34 cellular contexts compared by ENCODE assay signal in the genomic region with DNA sequence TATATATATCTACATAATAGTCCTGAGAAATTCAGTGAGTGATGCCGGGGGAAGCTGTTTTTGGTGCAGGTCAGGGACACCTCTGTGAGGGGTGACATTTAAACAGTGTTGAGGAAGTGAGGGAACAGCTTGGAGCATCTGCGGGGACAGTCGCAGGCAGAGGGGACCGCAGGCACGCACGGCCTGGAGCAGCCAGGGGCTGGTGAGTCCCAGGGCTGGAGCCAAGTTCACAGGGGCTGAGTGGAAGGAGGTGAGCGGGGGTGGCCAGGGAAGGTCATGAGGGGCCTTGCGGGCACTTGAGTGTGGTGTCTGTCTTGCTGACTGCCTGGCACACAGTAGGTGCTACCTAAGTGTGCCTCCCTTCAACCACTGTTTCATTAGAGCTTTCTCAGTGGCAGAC.
"Had no signal": no experiment of that assay in that cellular context is flagged by ENCODE, and none has a peak within 500 bp of the region (broad histone marks: within the 10 kb centered on the region; RNA-seq: fewer than 3 reads in every experiment).

No MANE protein-coding gene starts in this region.

- H2AFZ ChIP-seq: parathyroid adenoma had no signal

- H3K4me3 Mint-ChIP-seq: activated CD4-positive, alpha-beta memory T cell treated with anti-CD3 and anti-CD28 coated beads for 36 hours; activated naive CD4-positive, alpha-beta T cell treated with anti-CD3 and anti-CD28 coated beads, Interleukin-2, amount 10 ng/mL, durations not matched to agents 7 days and 5 days; activated naive CD8-positive, alpha-beta T cell treated with anti-CD3 and anti-CD28 coated beads, Interleukin-2, amount 10 ng/mL, durations not matched to agents 7 days and 5 days; activated T-cell treated with anti-CD3 and anti-CD28 coated beads, Interleukin-2, amount 50 U/mL, for 24 hours; central memory CD8-positive, alpha-beta T cell; immature natural killer cell; nephron; stimulated activated naive B cell treated with anti-CD40 and anti-IgM and Interleukin-4, amounts not matched to agents 10 μg/mL and 1 μg/mL and 100 μg/mL, for 72 hours; T-cell had no signal

- DNase-seq: activated CD4-positive, alpha-beta memory T cell treated with anti-CD3 and anti-CD28 coated beads for 36 hours; activated CD4-positive, alpha-beta T cell treated with anti-CD3 and anti-CD28 coated beads for 48 hours; activated CD8-positive, alpha-beta memory T cell treated with anti-CD3 and anti-CD28 coated beads, Interleukin-2, amount 50 U/mL, for 48 hours; activated gamma-delta T cell; activated naive CD4-positive, alpha-beta T cell treated with anti-CD3 and anti-CD28 coated beads, Interleukin-2, amount 10 ng/mL, durations not matched to agents 7 days and 5 days; activated naive CD8-positive, alpha-beta T cell treated with anti-CD3 and anti-CD28 coated beads, Interleukin-2, amount 10 ng/mL, durations not matched to agents 7 days and 5 days; activated T-cell treated with anti-CD3 and anti-CD28 coated beads, Interleukin-2, amount 50 U/mL, for 24 hours; dermis blood vessel endothelial cell; effector CD4-positive, alpha-beta T cell; heart left ventricle; hypothalamus; immature natural killer cell; kidney; left colon; occipital lobe; psoas muscle; sigmoid colon; small intestine; stimulated activated CD4-positive, alpha-beta T cell treated with anti-CD3 and anti-CD28 coated beads, Interleukin-1b, Interleukin-23, amount 100 ng/mL, for 48 hours; stimulated activated CD4-positive, alpha-beta T cell treated with anti-CD3 and anti-CD28 coated beads, Interleukin-4, amount 100 ng/mL, for 4 hours; stimulated activated CD8-positive, alpha-beta memory T cell treated with anti-CD3 and anti-CD28 coated beads, Interleukin-4, amount 100 ng/mL, for 48 hours; stimulated activated naive B cell treated with anti-CD40 and anti-IgM and Interleukin-4, amounts not matched to agents 10 μg/mL and 1 μg/mL and 100 μg/mL, for 72 hours; T-cell; tibial artery had no signal

- H3K27me3 Mint-ChIP-seq: activated CD4-positive, alpha-beta memory T cell treated with anti-CD3 and anti-CD28 coated beads for 36 hours; activated naive CD4-positive, alpha-beta T cell treated with anti-CD3 and anti-CD28 coated beads, Interleukin-2, amount 10 ng/mL, durations not matched to agents 7 days and 5 days; activated naive CD8-positive, alpha-beta T cell treated with anti-CD3 and anti-CD28 coated beads, Interleukin-2, amount 10 ng/mL, durations not matched to agents 7 days and 5 days; activated T-cell treated with anti-CD3 and anti-CD28 coated beads, Interleukin-2, amount 50 U/mL, for 24 hours; T-cell had no signal

- H3K27me3 ChIP-seq: ascending aorta, heart left ventricle, sigmoid colon, suprapubic skin, tibial artery had no signal

- H3K9me3 Mint-ChIP-seq: activated CD4-positive, alpha-beta memory T cell treated with anti-CD3 and anti-CD28 coated beads for 36 hours; activated naive CD4-positive, alpha-beta T cell treated with anti-CD3 and anti-CD28 coated beads, Interleukin-2, amount 10 ng/mL, durations not matched to agents 7 days and 5 days; activated naive CD8-positive, alpha-beta T cell treated with anti-CD3 and anti-CD28 coated beads, Interleukin-2, amount 10 ng/mL, durations not matched to agents 7 days and 5 days; activated T-cell treated with anti-CD3 and anti-CD28 coated beads, Interleukin-2, amount 50 U/mL, for 24 hours; central memory CD8-positive, alpha-beta T cell; immature natural killer cell; nephron; T-cell had no signal

- ATAC-seq: left colon; psoas muscle; stimulated activated naive B cell treated with anti-CD40 and anti-IgM and Interleukin-4, amounts not matched to agents 10 μg/mL and 1 μg/mL and 100 μg/mL, for 72 hours; T-cell had no signal

- H3K36me3 Mint-ChIP-seq: activated naive CD4-positive, alpha-beta T cell treated with anti-CD3 and anti-CD28 coated beads, Interleukin-2, amount 10 ng/mL, durations not matched to agents 7 days and 5 days; activated naive CD8-positive, alpha-beta T cell treated with anti-CD3 and anti-CD28 coated beads, Interleukin-2, amount 10 ng/mL, durations not matched to agents 7 days and 5 days; immature natural killer cell; stimulated activated naive B cell treated with anti-CD40 and anti-IgM and Interleukin-4, amounts not matched to agents 10 μg/mL and 1 μg/mL and 100 μg/mL, for 72 hours had no signal

- H3K9ac ChIP-seq: parathyroid adenoma had no signal

- H3K27ac ChIP-seq: ascending aorta, epithelial cell of prostate, heart left ventricle, parathyroid adenoma, psoas muscle, suprapubic skin, tibial artery, VCaP had no signal

- H3K4me1 Mint-ChIP-seq: activated naive CD8-positive, alpha-beta T cell treated with anti-CD3 and anti-CD28 coated beads, Interleukin-2, amount 10 ng/mL, durations not matched to agents 7 days and 5 days; central memory CD8-positive, alpha-beta T cell; immature natural killer cell had no signal

- H3K4me1 ChIP-seq: ascending aorta, parathyroid adenoma, psoas muscle, suprapubic skin, tibial artery had no signal

- H3K4me3 ChIP-seq: ascending aorta, heart left ventricle, lung, psoas muscle, sigmoid colon, suprapubic skin, tibial artery had no signal

- FAIRE-seq: colon, endometrium, kidney, small intestine had no signal

- H3K36me3 ChIP-seq: ascending aorta, sigmoid colon, suprapubic skin, tibial artery had no signal

- H3K9me3 ChIP-seq: ascending aorta, heart left ventricle, psoas muscle, sigmoid colon, suprapubic skin, tibial artery had no signal

- H3K79me2 ChIP-seq: parathyroid adenoma had no signal

- H3K27ac Mint-ChIP-seq: activated CD4-positive, alpha-beta memory T cell treated with anti-CD3 and anti-CD28 coated beads for 36 hours; activated naive CD4-positive, alpha-beta T cell treated with anti-CD3 and anti-CD28 coated beads, Interleukin-2, amount 10 ng/mL, durations not matched to agents 7 days and 5 days; activated naive CD8-positive, alpha-beta T cell treated with anti-CD3 and anti-CD28 coated beads, Interleukin-2, amount 10 ng/mL, durations not matched to agents 7 days and 5 days; activated T-cell treated with anti-CD3 and anti-CD28 coated beads, Interleukin-2, amount 50 U/mL, for 24 hours; immature natural killer cell; stimulated activated naive B cell treated with anti-CD40 and anti-IgM and Interleukin-4, amounts not matched to agents 10 μg/mL and 1 μg/mL and 100 μg/mL, for 72 hours; T-cell had no signal
